1 cellular context compared by ENCODE assay signal in the genomic region with DNA sequence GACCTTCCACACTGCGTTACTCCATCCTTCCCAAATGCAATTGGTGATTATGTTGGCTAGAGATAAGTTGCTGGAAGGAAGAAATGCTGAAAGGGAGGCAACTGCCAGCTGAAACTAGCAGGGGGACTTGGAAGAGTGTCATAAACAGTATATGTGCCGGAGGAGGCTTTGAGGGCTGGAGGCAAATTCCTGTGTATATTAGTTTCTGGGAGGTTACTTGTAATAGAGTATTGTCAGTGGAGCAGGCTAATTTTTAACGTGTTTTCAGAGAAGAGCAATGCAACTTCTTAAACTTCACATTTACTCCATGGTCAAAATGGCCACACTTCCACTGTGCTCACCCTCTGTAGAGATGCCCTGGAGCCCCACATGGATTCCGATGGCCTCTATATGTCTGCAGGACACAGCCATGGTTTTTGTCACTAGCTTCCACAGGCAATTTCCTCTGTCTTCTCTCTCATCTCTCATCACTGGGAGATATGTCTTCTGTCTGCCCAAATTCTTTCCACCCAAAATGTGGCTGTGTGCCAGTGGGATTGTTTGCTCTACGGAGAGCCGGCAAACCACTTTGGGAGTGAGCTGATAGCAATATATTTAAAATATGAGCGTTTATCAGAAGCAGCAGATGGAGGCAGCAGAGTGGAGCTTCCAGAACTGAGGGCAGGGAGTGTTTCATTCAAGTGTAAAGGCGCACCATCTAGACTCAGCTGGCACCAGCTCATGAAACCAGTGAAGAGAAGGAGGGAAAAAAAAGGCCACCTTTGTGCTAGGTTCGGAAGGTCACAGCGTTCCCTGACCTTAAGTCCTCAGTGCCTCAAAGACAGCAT.
TF ChIP-seq lines count a peak whose summit lies in the region.

No MANE protein-coding gene starts in this region.

TF ChIP-seq in K562, 482 proteins besides CTCF, POLR2A, EP300 and RAD21 (continued from another document):
- TF ChIP-seq, protein P1, sequence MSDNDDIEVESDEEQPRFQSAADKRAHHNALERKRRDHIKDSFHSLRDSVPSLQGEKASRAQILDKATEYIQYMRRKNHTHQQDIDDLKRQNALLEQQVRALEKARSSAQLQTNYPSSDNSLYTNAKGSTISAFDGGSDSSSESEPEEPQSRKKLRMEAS (CRISPR knock-in tag; IDR thresholded peaks at IDR 0.05), result no peak
- TF ChIP-seq CBX2 (IDR thresholded peaks at IDR 0.05; ENCODE audit: insufficient read depth, low read length, poor library complexity, severe bottlenecking), result no peak
- TF ChIP-seq ZNF175 (CRISPR knock-in tag; IDR thresholded peaks at IDR 0.05; ENCODE audit: low read depth), result 0 out of 2 replicates have a peak, but pooled peaks have one; percentile 31
- TF ChIP-seq CXXC5 (CRISPR knock-in tag; IDR thresholded peaks at IDR 0.05), result peak; percentile 52; the same call in 1 of the 2 replicates
- TF ChIP-seq NUFIP1 (IDR thresholded peaks at IDR 0.05; ENCODE audit: partially characterized antibody), result no peak
- TF ChIP-seq NEUROD1 (IDR thresholded peaks at IDR 0.05; ENCODE audit: borderline replicate concordance, low read depth, low read length, partially characterized antibody), result no peak
- TF ChIP-seq, protein P2, sequence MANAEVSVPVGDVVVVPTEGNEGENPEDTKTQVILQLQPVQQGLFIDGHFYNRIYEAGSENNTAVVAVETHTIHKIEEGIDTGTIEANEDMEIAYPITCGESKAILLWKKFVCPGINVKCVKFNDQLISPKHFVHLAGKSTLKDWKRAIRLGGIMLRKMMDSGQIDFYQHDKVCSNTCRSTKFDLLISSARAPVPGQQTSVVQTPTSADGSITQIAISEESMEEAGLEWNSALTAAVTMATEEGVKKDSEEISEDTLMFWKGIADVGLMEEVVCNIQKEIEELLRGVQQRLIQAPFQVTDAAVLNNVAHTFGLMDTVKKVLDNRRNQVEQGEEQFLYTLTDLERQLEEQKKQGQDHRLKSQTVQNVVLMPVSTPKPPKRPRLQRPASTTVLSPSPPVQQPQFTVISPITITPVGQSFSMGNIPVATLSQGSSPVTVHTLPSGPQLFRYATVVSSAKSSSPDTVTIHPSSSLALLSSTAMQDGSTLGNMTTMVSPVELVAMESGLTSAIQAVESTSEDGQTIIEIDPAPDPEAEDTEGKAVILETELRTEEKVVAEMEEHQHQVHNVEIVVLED (CRISPR knock-in tag; IDR thresholded peaks at IDR 0.05), result no peak
- TF ChIP-seq POLR2AphosphoS5 (IDR thresholded peaks at IDR 0.05; ENCODE audit: control insufficient read depth, insufficient read depth, low read depth, low read length), result peak; percentile 88
- TF ChIP-seq DACH1 (IDR thresholded peaks at IDR 0.05; ENCODE audit: partially characterized antibody), result peak; percentile 14
- TF ChIP-seq SPI1 (IDR thresholded peaks at IDR 0.05; ENCODE audit: borderline replicate concordance, low read depth, low read length), result no peak
- TF ChIP-seq ARID1B (IDR thresholded peaks at IDR 0.05), result peak; percentile 95
- TF ChIP-seq ZNF766 (CRISPR knock-in tag; conservative IDR thresholded peaks at IDR 0.05), result peak; percentile 88
- TF ChIP-seq YBX1 (IDR thresholded peaks at IDR 0.05), result no peak
- TF ChIP-seq, protein P3, sequence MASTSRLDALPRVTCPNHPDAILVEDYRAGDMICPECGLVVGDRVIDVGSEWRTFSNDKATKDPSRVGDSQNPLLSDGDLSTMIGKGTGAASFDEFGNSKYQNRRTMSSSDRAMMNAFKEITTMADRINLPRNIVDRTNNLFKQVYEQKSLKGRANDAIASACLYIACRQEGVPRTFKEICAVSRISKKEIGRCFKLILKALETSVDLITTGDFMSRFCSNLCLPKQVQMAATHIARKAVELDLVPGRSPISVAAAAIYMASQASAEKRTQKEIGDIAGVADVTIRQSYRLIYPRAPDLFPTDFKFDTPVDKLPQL (IDR thresholded peaks at IDR 0.05; ENCODE audit: extremely low read depth, insufficient read length), result no peak
- no peak for TF ChIP-seq SRF (CRISPR knock-in tag; IDR thresholded peaks at IDR 0.05)
- no peak for TF ChIP-seq KLF13 (tag; IDR thresholded peaks at IDR 0.05; ENCODE audit: borderline replicate concordance, low read depth)
- TF ChIP-seq ZNF584 (CRISPR knock-in tag; IDR thresholded peaks at IDR 0.05; ENCODE audit: low read depth), result no peak
- TF ChIP-seq TEAD1 (CRISPR knock-in tag; IDR thresholded peaks at IDR 0.05), result peak in 1 of 2 experiments; percentile 73; a peak in 3 of 4 replicates
- TF ChIP-seq, protein P4, sequence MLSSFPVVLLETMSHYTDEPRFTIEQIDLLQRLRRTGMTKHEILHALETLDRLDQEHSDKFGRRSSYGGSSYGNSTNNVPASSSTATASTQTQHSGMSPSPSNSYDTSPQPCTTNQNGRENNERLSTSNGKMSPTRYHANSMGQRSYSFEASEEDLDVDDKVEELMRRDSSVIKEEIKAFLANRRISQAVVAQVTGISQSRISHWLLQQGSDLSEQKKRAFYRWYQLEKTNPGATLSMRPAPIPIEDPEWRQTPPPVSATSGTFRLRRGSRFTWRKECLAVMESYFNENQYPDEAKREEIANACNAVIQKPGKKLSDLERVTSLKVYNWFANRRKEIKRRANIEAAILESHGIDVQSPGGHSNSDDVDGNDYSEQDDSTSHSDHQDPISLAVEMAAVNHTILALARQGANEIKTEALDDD (IDR thresholded peaks at IDR 0.05), result no peak
- no peak for TF ChIP-seq RB1 (IDR thresholded peaks at IDR 0.05; ENCODE audit: low read depth)
- no peak for TF ChIP-seq MCM7 (IDR thresholded peaks at IDR 0.05)
- TF ChIP-seq, protein P5, sequence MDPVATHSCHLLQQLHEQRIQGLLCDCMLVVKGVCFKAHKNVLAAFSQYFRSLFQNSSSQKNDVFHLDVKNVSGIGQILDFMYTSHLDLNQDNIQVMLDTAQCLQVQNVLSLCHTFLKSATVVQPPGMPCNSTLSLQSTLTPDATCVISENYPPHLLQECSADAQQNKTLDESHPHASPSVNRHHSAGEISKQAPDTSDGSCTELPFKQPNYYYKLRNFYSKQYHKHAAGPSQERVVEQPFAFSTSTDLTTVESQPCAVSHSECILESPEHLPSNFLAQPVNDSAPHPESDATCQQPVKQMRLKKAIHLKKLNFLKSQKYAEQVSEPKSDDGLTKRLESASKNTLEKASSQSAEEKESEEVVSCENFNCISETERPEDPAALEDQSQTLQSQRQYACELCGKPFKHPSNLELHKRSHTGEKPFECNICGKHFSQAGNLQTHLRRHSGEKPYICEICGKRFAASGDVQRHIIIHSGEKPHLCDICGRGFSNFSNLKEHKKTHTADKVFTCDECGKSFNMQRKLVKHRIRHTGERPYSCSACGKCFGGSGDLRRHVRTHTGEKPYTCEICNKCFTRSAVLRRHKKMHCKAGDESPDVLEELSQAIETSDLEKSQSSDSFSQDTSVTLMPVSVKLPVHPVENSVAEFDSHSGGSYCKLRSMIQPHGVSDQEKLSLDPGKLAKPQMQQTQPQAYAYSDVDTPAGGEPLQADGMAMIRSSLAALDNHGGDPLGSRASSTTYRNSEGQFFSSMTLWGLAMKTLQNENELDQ (CRISPR knock-in tag; IDR thresholded peaks at IDR 0.05; ENCODE audit: borderline replicate concordance), result no peak
- TF ChIP-seq, protein P6, sequence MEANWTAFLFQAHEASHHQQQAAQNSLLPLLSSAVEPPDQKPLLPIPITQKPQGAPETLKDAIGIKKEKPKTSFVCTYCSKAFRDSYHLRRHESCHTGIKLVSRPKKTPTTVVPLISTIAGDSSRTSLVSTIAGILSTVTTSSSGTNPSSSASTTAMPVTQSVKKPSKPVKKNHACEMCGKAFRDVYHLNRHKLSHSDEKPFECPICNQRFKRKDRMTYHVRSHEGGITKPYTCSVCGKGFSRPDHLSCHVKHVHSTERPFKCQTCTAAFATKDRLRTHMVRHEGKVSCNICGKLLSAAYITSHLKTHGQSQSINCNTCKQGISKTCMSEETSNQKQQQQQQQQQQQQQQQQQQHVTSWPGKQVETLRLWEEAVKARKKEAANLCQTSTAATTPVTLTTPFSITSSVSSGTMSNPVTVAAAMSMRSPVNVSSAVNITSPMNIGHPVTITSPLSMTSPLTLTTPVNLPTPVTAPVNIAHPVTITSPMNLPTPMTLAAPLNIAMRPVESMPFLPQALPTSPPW (CRISPR knock-in tag; IDR thresholded peaks at IDR 0.05), result peak; percentile 25; the same call in 1 of the 2 replicates
- no peak for TF ChIP-seq NFXL1 (CRISPR knock-in tag; IDR thresholded peaks at IDR 0.05)
